Comparison of ENCODE assay signal across 10 cellular contexts in the genomic region with DNA sequence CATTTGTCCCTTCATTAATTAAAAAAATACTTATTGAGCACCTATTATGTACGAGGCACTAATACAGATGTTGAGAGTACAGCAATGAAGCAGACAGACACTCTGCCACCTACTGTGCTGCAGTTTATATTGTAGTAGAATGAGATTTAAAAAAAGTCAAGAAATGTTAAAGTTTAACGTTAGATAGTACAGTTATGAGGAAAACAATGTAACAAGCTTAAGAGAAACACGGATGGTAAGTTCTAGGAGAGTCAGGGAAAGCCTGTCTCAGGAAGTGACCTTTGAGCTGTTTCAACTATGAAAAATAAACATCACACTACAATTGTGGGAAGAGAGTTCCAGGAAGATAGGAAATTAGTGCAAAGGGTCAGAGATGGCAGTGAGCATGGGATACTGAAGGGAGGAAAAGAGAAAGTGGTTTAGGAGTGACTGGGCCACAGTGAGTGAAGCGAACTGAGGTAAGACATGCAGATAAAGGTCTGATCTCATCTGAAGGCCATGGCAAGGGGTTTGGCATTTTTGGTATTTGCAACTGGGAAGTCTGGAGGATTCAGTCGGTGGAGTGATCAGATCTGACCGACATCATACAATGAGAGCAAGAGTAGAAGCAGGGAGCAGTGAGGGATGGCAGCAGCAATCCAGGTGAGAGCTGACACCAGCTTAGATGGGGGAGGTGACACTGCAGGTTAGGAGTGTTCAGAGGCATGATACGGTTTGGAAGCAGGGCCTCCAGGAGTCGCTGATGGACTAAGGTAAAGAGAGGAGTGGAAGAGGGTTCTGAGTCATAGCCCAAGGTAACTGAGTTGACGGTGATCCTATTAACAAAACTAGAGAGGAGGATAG. TPM values are rescaled to one million over a fixed set of nuclear protein-coding genes. Genes with fewer than 3 reads are reported as not detected.
A peak's percentile ranks its signal among the peaks of the same experiment; 100 is the strongest.
DNase-seq lines count a peak whose midpoint lies in the region; ATAC-seq and TF ChIP-seq lines count a peak whose summit lies in the region.
"Had no signal": no experiment of that assay in that cellular context is flagged by ENCODE, and none has a peak within 500 bp of the region (broad histone marks: within the 10 kb centered on the region; RNA-seq: fewer than 3 reads in every experiment).

No MANE protein-coding gene starts in this region.

- no peaks in the 10 kb centered on the region; the same call in 1 of the 2 replicates for H3F3A ChIP-seq in PC-9 (ENCODE audit: insufficient read depth, low read depth)

- H3K36me3 ChIP-seq in PC-9 (ENCODE audit: low read depth) (no peaks in the 10 kb centered on the region), mesenchymal stem cell (ENCODE audit: control insufficient read depth in 1 of 2, insufficient read depth in 2 of 2, low read depth in 1 of 2, low read length in 2 of 2) (peaks cover 0 to 8% of the 10 kb centered on the region in 2 experiments)
- H3K36me3 ChIP-seq: thoracic aorta had no signal

- ATAC-seq in HG03135 (IDR thresholded peaks at IDR 0.05; ENCODE audit: unreplicated experiment) (no peak), GM19397 (IDR thresholded peaks at IDR 0.05; ENCODE audit: unreplicated experiment) (no peak)

- TF ChIP-seq CTCF in PC-9 (conservative IDR thresholded peaks at IDR 0.05) (no peak), fibroblast of mammary gland (conservative IDR thresholded peaks at IDR 0.05; ENCODE audit: control insufficient read depth, insufficient read depth, low read depth, low read length) (no peak)

- no TSS peak for BruUV-seq in PC-9 (replicated peaks; lab: Mats Ljungman, UMichigan)

- H3K79me2 ChIP-seq in PC-9 (ENCODE audit: low read depth), result no peaks in the 10 kb centered on the region

- no peak overlapping the region for H3K4ac ChIP-seq in mesenchymal stem cell (ENCODE audit: low read depth in 1 of 2, low read length in 2 of 2)

- DNase-seq in COLO668 (lab: John Stamatoyannopoulos, UW; ENCODE audit: unreplicated experiment) (peak; percentile 52), PC-9 (peak in 1 of 2 experiments; percentile 6), fibroblast of mammary gland (ENCODE audit: low read depth) (peak; percentile 51), mesenchymal stem cell (peak; percentile 66), RKO (ENCODE audit: low spot score) (no peak), NCI-H2171 (lab: John Stamatoyannopoulos, UW) (no peak)
- DNase-seq: activated B cell treated with CpG ODN at 0.5 μM for 24 hours had no signal

- no peak overlapping the region for H2AK5ac ChIP-seq in mesenchymal stem cell (ENCODE audit: low read length, severe bottlenecking)

- no peak overlapping the region for H3K14ac ChIP-seq in mesenchymal stem cell (ENCODE audit: low read length in 2 of 2)

- H3K27ac ChIP-seq in PC-9, result no peak overlapping the region
- peak overlapping the region; percentile 9 for H3K27ac ChIP-seq in mesenchymal stem cell (ENCODE audit: low read length, poor library complexity, severe bottlenecking)

- H3K4me2 ChIP-seq in PC-9 (no peak overlapping the region), mesenchymal stem cell (ENCODE audit: low read length, poor library complexity, severe bottlenecking) (no peak overlapping the region)

- no peaks in the 10 kb centered on the region for H3K9me2 ChIP-seq in PC-9 (ENCODE audit: insufficient read depth)

- 0 out of 2 replicates have a peak overlapping the region, but pooled peaks have one; percentile 52 for H2AFZ ChIP-seq in PC-9
- H2AFZ ChIP-seq in mesenchymal stem cell (ENCODE audit: low read depth, low read length), result no peak overlapping the region

- H2BK15ac ChIP-seq in mesenchymal stem cell (ENCODE audit: low read depth, poor library complexity, severe bottlenecking), result no peak overlapping the region

- no peak overlapping the region for H3K23ac ChIP-seq in mesenchymal stem cell (ENCODE audit: low read length in 2 of 2)

- no peak overlapping the region for H2BK120ac ChIP-seq in mesenchymal stem cell (ENCODE audit: low read depth, low read length)

- peak overlapping the region; percentile 30 for H4K91ac ChIP-seq in mesenchymal stem cell (ENCODE audit: low read length)

- H3K4me1 ChIP-seq in PC-9 (replicated peaks; ENCODE audit: insufficient read depth), result 0 out of 2 replicates have a peak, but pooled peaks cover 6% of the 10 kb centered on the region
- H3K4me1 ChIP-seq in mesenchymal stem cell (ENCODE audit: control insufficient read depth, insufficient read depth, low read depth, low read length), result peaks cover 4% of the 10 kb centered on the region

- H3K9me3 ChIP-seq in PC-9 (ENCODE audit: insufficient read depth, low read depth) (no peaks in the 10 kb centered on the region), mesenchymal stem cell (ENCODE audit: control insufficient read depth, low read length) (no peaks in the 10 kb centered on the region)
- H3K9me3 ChIP-seq: thoracic aorta had no signal

- H3K4me3 ChIP-seq in PC-9 (no peak overlapping the region), fibroblast of mammary gland (ENCODE audit: control insufficient read depth, low read depth, low read length) (no peak overlapping the region), mesenchymal stem cell (ENCODE audit: insufficient read depth in 1 of 2, low read depth in 1 of 2, low read length in 2 of 2) (no peak overlapping the region)
- H3K4me3 ChIP-seq: thoracic aorta had no signal

- intact Hi-C loops in PC-9 (cut with micrococcal nuclease; ENCODE audit: unreplicated experiment), result no loop called here

- POLR2A ChIA-PET in PC-9 (lab: Charles Lee; ENCODE audit: unreplicated experiment), result no interaction called here

- H3K9ac ChIP-seq in mesenchymal stem cell (ENCODE audit: low read length), result no peak overlapping the region

- H2BK12ac ChIP-seq in mesenchymal stem cell (ENCODE audit: low read length in 2 of 2), result peak overlapping the region; percentile 7 to 20

- H3K27me3 ChIP-seq in PC-9 (ENCODE audit: insufficient read depth, low read depth) (no peaks in the 10 kb centered on the region), mesenchymal stem cell (ENCODE audit: control insufficient read depth in 1 of 2, insufficient read depth in 1 of 2, low read length in 2 of 2) (no peaks in the 10 kb centered on the region)

- H2BK5ac ChIP-seq in mesenchymal stem cell (ENCODE audit: low read depth, low read length, poor library complexity, severe bottlenecking), result no peak overlapping the region

- CTCF ChIA-PET in PC-9 (lab: Charles Lee), result interaction anchor here (0.6 kb wide), 1 partner anchor 355 kb away, joined by 4 read pairs; no protein-coding TSS in a partner anchor

- H3K79me1 ChIP-seq in mesenchymal stem cell (replicated peaks; ENCODE audit: low read length, poor library complexity, severe bottlenecking), result no peaks in the 10 kb centered on the region

- peak overlapping the region in 1 of 2 experiments; percentile 41 for H3K18ac ChIP-seq in mesenchymal stem cell (ENCODE audit: low read depth in 1 of 2, low read length in 2 of 2)

- no peak overlapping the region for H4K8ac ChIP-seq in mesenchymal stem cell (ENCODE audit: low read length)

- 37% methylated on average over 9 of the region's 9 CpGs for WGBS in mesenchymal stem cell

- no peaks in the 10 kb centered on the region for H4K20me1 ChIP-seq in PC-9 (ENCODE audit: insufficient read depth)

RNA-seq across cellular contexts. Expression of a gene that starts 28.5 kb away (rescaled TPM):
- total RNA-seq in PC-9 (2021), result 8.3 and 8.4 TPM in 2 replicates
- polyA plus RNA-seq in mesenchymal stem cell (2013, experiment 1 of 2), result 10.3 TPM
- polyA plus RNA-seq in mesenchymal stem cell (2013, experiment 2 of 2), result 10.0 TPM
- total RNA-seq: activated B cell treated with CpG ODN at 0.5 μM for 24 hours had no signal

Comparison
In these comparisons a context has a peak if more than half of its experiments do, and no peak if none do; other contexts are left out.
1. DNase-seq: peak in COLO668 (single experiment), fibroblast of mammary gland (single experiment) and mesenchymal stem cell (single experiment); none in RKO (single experiment) and NCI-H2171 (single experiment).